Comparison of ENCODE assay signal across 8 cellular contexts in the genomic region with DNA sequence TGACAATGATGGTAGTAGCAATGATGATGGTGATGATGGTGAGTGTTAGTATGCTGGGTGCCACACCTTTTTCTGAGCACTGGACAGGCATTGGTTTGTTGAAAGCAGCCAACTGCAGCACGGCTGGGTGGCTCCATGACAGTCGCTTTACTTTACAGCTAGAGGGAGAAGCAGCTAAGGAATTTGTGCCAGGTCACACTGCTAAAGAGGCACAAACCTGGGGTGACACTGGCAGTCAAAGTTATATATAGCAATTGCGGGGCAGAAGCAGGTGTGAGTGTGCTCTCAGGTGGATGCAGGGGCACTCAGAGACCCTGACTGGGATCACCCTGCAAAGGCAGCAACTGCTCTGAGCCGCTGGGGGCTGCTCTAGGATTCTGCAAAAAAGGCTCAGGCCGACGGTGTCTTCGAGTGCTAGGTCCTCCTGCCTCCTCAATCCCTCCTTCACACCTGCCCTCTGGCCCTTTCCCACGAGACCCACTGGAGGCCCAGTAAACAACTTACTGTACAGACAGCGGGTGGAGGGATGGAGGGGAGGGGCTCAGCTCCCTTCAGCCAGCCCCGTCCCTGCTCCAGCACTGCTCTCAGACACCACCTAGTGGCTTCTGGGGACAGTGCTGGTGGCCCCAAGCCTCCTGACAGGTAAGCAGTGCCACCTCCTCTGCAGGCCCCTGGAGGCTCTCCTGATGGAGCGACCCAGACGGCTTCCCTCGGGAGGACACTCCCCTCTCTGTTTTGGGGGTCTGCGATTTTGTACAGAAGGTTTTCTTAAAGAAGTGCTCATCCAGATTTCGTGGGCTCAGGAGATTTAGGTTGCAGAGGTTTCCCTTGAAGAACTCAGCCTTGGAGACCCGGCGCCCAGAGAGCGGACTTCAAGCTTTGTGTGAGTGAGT. TPM values are rescaled to one million over a fixed set of nuclear protein-coding genes. Genes with fewer than 3 reads are reported as not detected.
A peak's percentile ranks its signal among the peaks of the same experiment; 100 is the strongest.
DNase-seq lines count a peak whose midpoint lies in the region; ATAC-seq and TF ChIP-seq lines count a peak whose summit lies in the region.

No MANE protein-coding gene starts in this region.

- H3K27me3 ChIP-seq in liver (ENCODE audit: control insufficient read depth in 4 of 4, insufficient read depth in 4 of 4, low read length in 3 of 4) = no peaks in the 10 kb centered on the region

- TF ChIP-seq RAD21 in liver (IDR thresholded peaks at IDR 0.05) = peak; percentile 84 to 98

- H3K9me3 ChIP-seq in liver (ENCODE audit: control insufficient read depth in 4 of 4, low read length in 3 of 4) = no peaks in the 10 kb centered on the region

- H3K4me1 ChIP-seq in liver (ENCODE audit: control insufficient read depth in 4 of 4, insufficient read depth in 4 of 4, low read length in 3 of 4) = peaks cover 0 to 13% (median 12%) of the 10 kb centered on the region in 4 donors

- H3K36me3 ChIP-seq in liver (ENCODE audit: control insufficient read depth in 4 of 4, insufficient read depth in 3 of 4, low read depth in 1 of 4, low read length in 3 of 4) = no peaks in the 10 kb centered on the region

- peak; percentile 52 for ATAC-seq in HG03108 (IDR thresholded peaks at IDR 0.05; ENCODE audit: unreplicated experiment)

- 46% methylated on average over 18 of the region's 18 CpGs for WGBS in liver

- no peak overlapping the region for H3K4me3 ChIP-seq in liver (ENCODE audit: low read depth in 1 of 3, low read length in 3 of 3)

- peak; percentile 90 for TF ChIP-seq CTCF in liver (IDR thresholded peaks at IDR 0.05; ENCODE audit: low read depth, low read length, missing input control)

- H3K27ac ChIP-seq in liver (ENCODE audit: low read depth in 1 of 2, low read length in 2 of 2) = no peak overlapping the region

- DNase-seq in NCI-H524 (lab: John Stamatoyannopoulos, UW) = peak; percentile 60 to 81
- DNase-seq in NCI-H524 treated with DMSO at 0.1 percent for 48 hours (lab: John Stamatoyannopoulos, UW) = no peak
- peak; percentile 79 for DNase-seq in NCI-H460 (ENCODE audit: extremely low read depth, low read depth)
- peak; percentile 67 for DNase-seq in activated CD4-positive, alpha-beta T cell treated with anti-CD3 and anti-CD28 coated beads for 1 hour
- DNase-seq in cerebellar cortex (ENCODE audit: low spot score) = peak; percentile 90
- peak; percentile 53 for DNase-seq in stimulated activated CD8-positive, alpha-beta memory T cell treated with anti-CD3 and anti-CD28 coated beads, Interleukin-12 subunit alpha, Interleukin-12 subunit beta, amount 100 ng/mL, for 1 hour (ENCODE audit: low read depth)

- no peak overlapping the region for H3K9ac ChIP-seq in liver (ENCODE audit: low read depth in 1 of 2, low read length in 2 of 2)

TF ChIP-seq in liver, 16 proteins besides CTCF, POLR2A, EP300 and RAD21:
- TF ChIP-seq, protein P1, sequence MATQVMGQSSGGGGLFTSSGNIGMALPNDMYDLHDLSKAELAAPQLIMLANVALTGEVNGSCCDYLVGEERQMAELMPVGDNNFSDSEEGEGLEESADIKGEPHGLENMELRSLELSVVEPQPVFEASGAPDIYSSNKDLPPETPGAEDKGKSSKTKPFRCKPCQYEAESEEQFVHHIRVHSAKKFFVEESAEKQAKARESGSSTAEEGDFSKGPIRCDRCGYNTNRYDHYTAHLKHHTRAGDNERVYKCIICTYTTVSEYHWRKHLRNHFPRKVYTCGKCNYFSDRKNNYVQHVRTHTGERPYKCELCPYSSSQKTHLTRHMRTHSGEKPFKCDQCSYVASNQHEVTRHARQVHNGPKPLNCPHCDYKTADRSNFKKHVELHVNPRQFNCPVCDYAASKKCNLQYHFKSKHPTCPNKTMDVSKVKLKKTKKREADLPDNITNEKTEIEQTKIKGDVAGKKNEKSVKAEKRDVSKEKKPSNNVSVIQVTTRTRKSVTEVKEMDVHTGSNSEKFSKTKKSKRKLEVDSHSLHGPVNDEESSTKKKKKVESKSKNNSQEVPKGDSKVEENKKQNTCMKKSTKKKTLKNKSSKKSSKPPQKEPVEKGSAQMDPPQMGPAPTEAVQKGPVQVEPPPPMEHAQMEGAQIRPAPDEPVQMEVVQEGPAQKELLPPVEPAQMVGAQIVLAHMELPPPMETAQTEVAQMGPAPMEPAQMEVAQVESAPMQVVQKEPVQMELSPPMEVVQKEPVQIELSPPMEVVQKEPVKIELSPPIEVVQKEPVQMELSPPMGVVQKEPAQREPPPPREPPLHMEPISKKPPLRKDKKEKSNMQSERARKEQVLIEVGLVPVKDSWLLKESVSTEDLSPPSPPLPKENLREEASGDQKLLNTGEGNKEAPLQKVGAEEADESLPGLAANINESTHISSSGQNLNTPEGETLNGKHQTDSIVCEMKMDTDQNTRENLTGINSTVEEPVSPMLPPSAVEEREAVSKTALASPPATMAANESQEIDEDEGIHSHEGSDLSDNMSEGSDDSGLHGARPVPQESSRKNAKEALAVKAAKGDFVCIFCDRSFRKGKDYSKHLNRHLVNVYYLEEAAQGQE (IDR thresholded peaks at IDR 0.05) = no peak
- peak in 1 of 2 donors; percentile 13 for TF ChIP-seq RXRA (IDR thresholded peaks at IDR 0.05)

RNA-seq across cellular contexts. Expression of a gene that starts 4.4 kb away (rescaled TPM):
- total RNA-seq in NCI-H460 (2014; rRNA removed; shearing (Covaris generic)) = 1,658 and 1,943 TPM in 2 replicates
- 3,089 and 4,487 TPM in 2 replicates for polyA plus RNA-seq in NCI-H460 (2014; cell fraction: nucleus; rRNA removed)
- 100 to 1,000 TPM; 378 to 499 TPM for total RNA-seq in liver
- 1,000 to 10,000 TPM in 1 of 2 donors, 100 to 1,000 TPM in 1; 278 to 1,588 TPM for polyA plus RNA-seq in liver

RNA-seq across cellular contexts. Expression of a gene that starts 15.4 kb away (rescaled TPM):
- total RNA-seq in NCI-H460 (2014; rRNA removed; shearing (Covaris generic)) = 169 and 171 TPM in 2 replicates
- polyA plus RNA-seq in NCI-H460 (2014; cell fraction: nucleus; rRNA removed) = 606 and 655 TPM in 2 replicates
- total RNA-seq in liver = 10 to 100 TPM in 1 of 2 donors, 1 to 10 TPM in 1; 3.6 to 40.2 TPM
- polyA plus RNA-seq in liver = 10 to 100 TPM; 13.4 to 13.9 TPM

RNA-seq across cellular contexts. Expression of a gene that starts 24.5 kb away (rescaled TPM):
- 2.1 and 3.1 TPM in 2 replicates for total RNA-seq in NCI-H460 (2014; rRNA removed; shearing (Covaris generic))
- 4.2 and 6.5 TPM in 2 replicates for polyA plus RNA-seq in NCI-H460 (2014; cell fraction: nucleus; rRNA removed)
- 1 to 10 TPM; 2.0 to 3.2 TPM for total RNA-seq in liver
- 1 to 10 TPM in 1 of 2 donors, under 1 TPM in 1; 0.92 to 2.0 TPM for polyA plus RNA-seq in liver

RNA-seq across cellular contexts. Expression of a gene that starts 44.8 kb away (rescaled TPM):
- not detected in 2 replicates for total RNA-seq in NCI-H460 (2014; rRNA removed; shearing (Covaris generic))
- not detected in 2 replicates for polyA plus RNA-seq in NCI-H460 (2014; cell fraction: nucleus; rRNA removed)
- under 1 TPM; under 0.01 to 0.14 TPM for total RNA-seq in liver
- not detected for polyA plus RNA-seq in liver
